Comparison of ENCODE assay signal across 9 cellular contexts in the genomic region with DNA sequence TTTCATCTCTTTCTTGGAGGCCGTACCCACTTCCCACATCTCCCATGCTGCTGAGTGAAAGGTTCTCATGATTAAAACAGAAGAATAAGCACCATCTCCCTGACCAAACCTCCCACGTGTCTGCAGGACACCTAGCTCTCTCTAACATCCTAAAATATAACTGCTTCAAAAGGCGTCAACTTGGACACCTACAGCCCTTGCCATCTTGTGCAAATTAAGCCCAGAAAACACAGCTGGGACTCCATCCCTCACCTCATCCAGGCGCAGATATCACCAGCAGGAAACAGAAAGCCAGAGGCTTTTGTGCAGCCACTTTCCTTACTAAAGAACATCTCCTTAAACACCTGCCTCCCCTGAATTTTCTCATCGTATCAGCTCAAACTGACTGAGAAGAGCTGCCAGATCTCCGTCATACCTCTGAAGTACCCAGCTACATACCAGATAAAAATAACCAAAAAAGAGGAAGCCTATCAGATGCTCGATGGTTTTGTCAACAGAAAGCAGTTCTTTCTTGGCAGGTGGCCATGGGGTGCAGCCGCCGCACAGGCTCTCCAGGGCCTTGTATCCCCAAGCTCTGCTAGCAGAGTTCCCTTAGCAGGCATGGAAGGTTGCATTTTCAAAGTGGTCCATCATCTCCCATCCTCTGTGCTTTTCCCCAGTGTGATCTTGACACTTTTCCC. TPM values are rescaled to one million over a fixed set of nuclear protein-coding genes. Genes with fewer than 3 reads are reported as not detected.
DNase-seq lines count a peak whose midpoint lies in the region; ATAC-seq lines count a peak whose summit lies in the region.
"Had no signal": no experiment of that assay in that cellular context is flagged by ENCODE, and none has a peak within 500 bp of the region (broad histone marks: within the 10 kb centered on the region; RNA-seq: fewer than 3 reads in every experiment).

No MANE protein-coding gene starts in this region.

- no peak overlapping the region for H3K4me2 ChIP-seq in neuronal stem cell (ENCODE audit: insufficient read depth, low read length, poor library complexity, severe bottlenecking)

- H2BK120ac ChIP-seq in neuronal stem cell (ENCODE audit: low read depth, low read length) = no peak overlapping the region

- ATAC-seq in GM21381 (IDR thresholded peaks at IDR 0.05; ENCODE audit: unreplicated experiment) (peak; percentile 67), left ventricle myocardium superior (peak; percentile 13)
- ATAC-seq in natural killer cell treated with Interleukin-12 subunit alpha and Interleukin-12 subunit beta and Interleukin-15 and Interleukin-18, amount 100 ng/mL, for 72 hours = no peak
- ATAC-seq: WTC11 had no signal

- H3K14ac ChIP-seq in neuronal stem cell (ENCODE audit: low read length) = no peak overlapping the region

- no peak overlapping the region for H3K4me3 ChIP-seq in neuronal stem cell (ENCODE audit: low read length in 2 of 2)

- peaks cover 0 to 12% of the 10 kb centered on the region in 2 donors for H3K27me3 Mint-ChIP-seq in natural killer cell treated with Interleukin-12 subunit alpha and Interleukin-12 subunit beta and Interleukin-15 and Interleukin-18, amount 100 ng/mL, for 72 hours

- H3K9me3 Mint-ChIP-seq in natural killer cell treated with Interleukin-12 subunit alpha and Interleukin-12 subunit beta and Interleukin-15 and Interleukin-18, amount 100 ng/mL, for 72 hours = no peaks in the 10 kb centered on the region
- H3K9me3 Mint-ChIP-seq: WTC11 had no signal

- no peak overlapping the region for H3K27ac ChIP-seq in neuronal stem cell (replicated peaks; ENCODE audit: low read length)

- no peaks in the 10 kb centered on the region for H3K27me3 ChIP-seq in neuronal stem cell (ENCODE audit: control insufficient read depth in 3 of 3, insufficient read depth in 3 of 3, low read depth in 1 of 3, low read length in 3 of 3)

- H3K27ac Mint-ChIP-seq in natural killer cell treated with Interleukin-12 subunit alpha and Interleukin-12 subunit beta and Interleukin-15 and Interleukin-18, amount 100 ng/mL, for 72 hours = no peak overlapping the region

- no peak overlapping the region for H3K4ac ChIP-seq in neuronal stem cell (ENCODE audit: low read length)

- no peak overlapping the region for H2BK12ac ChIP-seq in neuronal stem cell (ENCODE audit: low read length)

- no peak overlapping the region for H2BK15ac ChIP-seq in neuronal stem cell (ENCODE audit: low read length)

- no peak overlapping the region for H4K8ac ChIP-seq in neuronal stem cell (ENCODE audit: low read depth, low read length)

- H3K9ac ChIP-seq in neuronal stem cell (ENCODE audit: low read depth, low read length, poor library complexity) = no peak overlapping the region

- no peak overlapping the region for H2AFZ ChIP-seq in neuronal stem cell (ENCODE audit: low read length)

- intact Hi-C loops in left ventricle myocardium superior (cut with micrococcal nuclease) = no loop called here

- H3K4me1 ChIP-seq in neuronal stem cell (ENCODE audit: control insufficient read depth in 2 of 2, insufficient read depth in 1 of 2, low read depth in 1 of 2, low read length in 2 of 2) = no peaks in the 10 kb centered on the region

- peaks cover 12 to 14% of the 10 kb centered on the region in 2 donors for H3K4me1 Mint-ChIP-seq in natural killer cell treated with Interleukin-12 subunit alpha and Interleukin-12 subunit beta and Interleukin-15 and Interleukin-18, amount 100 ng/mL, for 72 hours (ENCODE audit: low read depth in 2 of 2)

- H3K18ac ChIP-seq in neuronal stem cell (ENCODE audit: low read length) = no peak overlapping the region

- peaks cover 6% of the 10 kb centered on the region for H3K79me1 ChIP-seq in neuronal stem cell (ENCODE audit: low read depth, low read length)

- H3K36me3 Mint-ChIP-seq in natural killer cell treated with Interleukin-12 subunit alpha and Interleukin-12 subunit beta and Interleukin-15 and Interleukin-18, amount 100 ng/mL, for 72 hours = no peaks in the 10 kb centered on the region

- no peak overlapping the region for H3K23ac ChIP-seq in neuronal stem cell (ENCODE audit: low read depth, low read length, poor library complexity)

- DNase-seq in COR-L47 (lab: John Stamatoyannopoulos, UW) (peak; percentile 3), NCI-H1092 (lab: John Stamatoyannopoulos, UW) (peak; percentile 5), left ventricle myocardium superior (peak; percentile 42), DMS 273 treated with DMSO at 0.1 percent for 48 hours (lab: John Stamatoyannopoulos, UW) (no peak), neuronal stem cell (ENCODE audit: low spot score) (no peak), DMS53 treated with DMSO at 0.1 percent for 48 hours (lab: John Stamatoyannopoulos, UW; ENCODE audit: unreplicated experiment) (no peak)
- no peak for DNase-seq in natural killer cell treated with Interleukin-12 subunit alpha and Interleukin-12 subunit beta and Interleukin-15 and Interleukin-18, amount 100 ng/mL, for 72 hours (ENCODE audit: low spot score)

- no peak overlapping the region for H2AK5ac ChIP-seq in neuronal stem cell (ENCODE audit: low read depth, low read length)

- WGBS in neuronal stem cell (ENCODE audit: extremely low coverage in 2 of 2, insufficient read length in 2 of 2, insufficient replicate concordance in 1 of 2), 2 donors = no CpG with 5 or more reads among the region's 9 CpGs

- no peak overlapping the region for H2BK5ac ChIP-seq in neuronal stem cell (ENCODE audit: low read length)

- H4K91ac ChIP-seq in neuronal stem cell (ENCODE audit: low read depth, low read length, poor library complexity) = no peak overlapping the region

- H3K9me3 ChIP-seq in neuronal stem cell (replicated peaks in 1 of 2; ENCODE audit: control insufficient read depth in 2 of 2, insufficient read depth in 1 of 2, low read depth in 1 of 2, low read length in 2 of 2) = no peaks in the 10 kb centered on the region

- H3K4me3 Mint-ChIP-seq in natural killer cell treated with Interleukin-12 subunit alpha and Interleukin-12 subunit beta and Interleukin-15 and Interleukin-18, amount 100 ng/mL, for 72 hours = no peak overlapping the region
- H3K4me3 Mint-ChIP-seq: WTC11 had no signal

- H3K36me3 ChIP-seq in neuronal stem cell (replicated peaks in 1 of 2; ENCODE audit: control insufficient read depth in 2 of 2, insufficient read depth in 2 of 2, low read length in 2 of 2) = peaks cover 0 to 4% of the 10 kb centered on the region in 2 donors

RNA-seq across cellular contexts. Expression of a gene that starts 28.8 kb away (rescaled TPM):
- 1.6 TPM for total RNA-seq in left ventricle myocardium superior
- 10 to 100 TPM in 1 of 2 donors, 1 to 10 TPM in 1; 4.2 to 13.7 TPM for total RNA-seq in natural killer cell treated with Interleukin-12 subunit alpha and Interleukin-12 subunit beta and Interleukin-15 and Interleukin-18, amount 100 ng/mL, for 72 hours
- polyA plus RNA-seq in neuronal stem cell (2013, experiment 1 of 2) = 9.3 TPM
- 9.2 TPM for polyA plus RNA-seq in neuronal stem cell (2013, experiment 2 of 2)

Comparison
In these comparisons a context has a peak if more than half of its experiments do, and no peak if none do; other contexts are left out.
1. DNase-seq: peak in COR-L47 (single experiment), NCI-H1092 (single experiment) and left ventricle myocardium superior (single experiment); none in natural killer cell treated with Interleukin-12 subunit alpha and Interleukin-12 subunit beta and Interleukin-15 and Interleukin-18, amount 100 ng/mL, for 72 hours (single experiment), DMS 273 treated with DMSO at 0.1 percent for 48 hours (single experiment), neuronal stem cell (single experiment) and DMS53 treated with DMSO at 0.1 percent for 48 hours (single experiment).
2. ATAC-seq: peak in GM21381 (single experiment) and left ventricle myocardium superior (single experiment); none in natural killer cell treated with Interleukin-12 subunit alpha and Interleukin-12 subunit beta and Interleukin-15 and Interleukin-18, amount 100 ng/mL, for 72 hours (0 of 2).